Comparison of ENCODE assay signal across 18 cellular contexts in the genomic region with DNA sequence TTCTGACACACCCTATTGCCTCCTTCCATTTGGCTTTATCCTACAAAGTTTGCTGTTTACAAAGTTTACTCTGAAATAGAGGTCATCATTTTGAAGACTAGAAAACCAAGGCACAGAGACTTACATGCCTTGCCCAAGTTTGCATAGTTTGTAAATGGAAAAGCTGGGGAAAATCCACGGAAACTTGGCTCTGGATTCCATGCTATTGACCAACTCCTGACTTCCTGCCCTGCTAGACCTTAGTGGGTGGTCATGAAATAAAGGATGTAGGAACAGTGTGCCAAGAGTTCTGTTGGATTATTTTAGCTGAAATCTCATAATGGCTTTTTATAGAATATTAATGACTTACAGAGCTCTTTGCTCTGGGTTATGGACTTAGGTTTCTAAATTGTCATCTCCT.
"Had no signal": no experiment of that assay in that cellular context is flagged by ENCODE, and none has a peak within 500 bp of the region (broad histone marks: within the 10 kb centered on the region; RNA-seq: fewer than 3 reads in every experiment).

No MANE protein-coding gene starts in this region.

- H3K36me3 Mint-ChIP-seq: activated naive CD8-positive, alpha-beta T cell had no signal

- H3K4me3 ChIP-seq: right atrium auricular region had no signal

- H3K4me3 Mint-ChIP-seq: activated CD4-positive, alpha-beta T cell treated with anti-CD3 and anti-CD28 coated beads, Interleukin-2, amount 10 ng/mL, durations not matched to agents 7 days and 5 days; activated naive CD8-positive, alpha-beta T cell; dendritic cell treated with granulocyte-macrophage colony-stimulating factor and Interleukin-4, amounts not matched to agents 40 ng/mL and 50 ng/mL, for 4 days; effector memory CD8-positive, alpha-beta T cell; nephron; T-helper 2 cell treated with Interferon-gamma antibody and Interleukin-4, amounts not matched to agents 5 μg/mL and 100 μg/mL, for 36 hours had no signal

- H3K9me3 ChIP-seq: right atrium auricular region had no signal

- DNase-seq: activated CD4-positive, alpha-beta T cell treated with anti-CD3 and anti-CD28 coated beads, Interleukin-2, amount 10 ng/mL, durations not matched to agents 7 days and 5 days; activated CD4-positive, CD25-positive, alpha-beta regulatory T cell; activated gamma-delta T cell treated with Interleukin-2 at 50 U/mL for 16 hours; cerebellar nuclear complex; effector memory CD8-positive, alpha-beta T cell; foreskin melanocyte; occipital lobe; small intestine; stimulated activated CD4-positive, alpha-beta T cell treated with anti-CD3 and anti-CD28 coated beads, Interleukin-4, amount 100 ng/mL, for 24 hours; stimulated activated naive CD4-positive, alpha-beta T cell treated with Interleukin-2 at 50 U/mL for 16 hours; substantia nigra; trophoblast cell had no signal

- H3K9me3 Mint-ChIP-seq: activated CD4-positive, alpha-beta T cell treated with anti-CD3 and anti-CD28 coated beads, Interleukin-2, amount 10 ng/mL, durations not matched to agents 7 days and 5 days; T-helper 2 cell treated with Interferon-gamma antibody and Interleukin-4, amounts not matched to agents 5 μg/mL and 100 μg/mL, for 36 hours had no signal

- ATAC-seq: effector memory CD8-positive, alpha-beta T cell had no signal

- H3K27me3 ChIP-seq: right atrium auricular region had no signal

- H3K27me3 Mint-ChIP-seq: activated CD4-positive, alpha-beta T cell treated with anti-CD3 and anti-CD28 coated beads, Interleukin-2, amount 10 ng/mL, durations not matched to agents 7 days and 5 days; dendritic cell treated with granulocyte-macrophage colony-stimulating factor and Interleukin-4, amounts not matched to agents 40 ng/mL and 50 ng/mL, for 4 days; effector memory CD8-positive, alpha-beta T cell; progenitor cell of endocrine pancreas had no signal

- H3K4me1 Mint-ChIP-seq: nephron had no signal

- H3K27ac Mint-ChIP-seq: activated CD4-positive, alpha-beta T cell treated with anti-CD3 and anti-CD28 coated beads, Interleukin-2, amount 10 ng/mL, durations not matched to agents 7 days and 5 days; activated naive CD8-positive, alpha-beta T cell; dendritic cell treated with granulocyte-macrophage colony-stimulating factor and Interleukin-4, amounts not matched to agents 40 ng/mL and 50 ng/mL, for 4 days; effector memory CD8-positive, alpha-beta T cell; nephron; progenitor cell of endocrine pancreas; T-helper 2 cell treated with Interferon-gamma antibody and Interleukin-4, amounts not matched to agents 5 μg/mL and 100 μg/mL, for 36 hours had no signal

- H3K4me1 ChIP-seq: right atrium auricular region had no signal

- FAIRE-seq: small intestine had no signal

- H3K36me3 ChIP-seq: right atrium auricular region had no signal

- H3K27ac ChIP-seq: right atrium auricular region had no signal
